ENCODE assay signal across 21 cellular contexts in genomic region chr16:88580371-88580770, GRCh38. TPM values are rescaled to one million over a fixed set of nuclear protein-coding genes. Genes with fewer than 3 reads are reported as not detected.
DNase-seq lines count a peak whose midpoint lies in the region; ATAC-seq, FAIRE-seq and TF ChIP-seq lines count a peak whose summit lies in the region.
"Had no signal": no experiment of that assay in that cellular context is flagged by ENCODE, and none has a peak within 500 bp of the region (broad histone marks: within the 10 kb centered on the region; RNA-seq: fewer than 3 reads in every experiment).

No MANE protein-coding gene starts in this region.

- H3K27me3 ChIP-seq in HepG2 (ENCODE audit: control insufficient read depth in 1 of 2, insufficient read depth in 2 of 2, low read length in 2 of 2) (no peaks in the 10 kb centered on the region), right lobe of liver (no peaks in the 10 kb centered on the region), upper lobe of right lung (no peaks in the 10 kb centered on the region), right cardiac atrium (ENCODE audit: control insufficient read depth, insufficient read depth) (no peaks in the 10 kb centered on the region)
- H3K27me3 ChIP-seq: BE2C had no signal

- in situ Hi-C loops in HepG2 (cut with HindIII; ENCODE audit: extremely low pct_ligation_motif_present, low pct_unique_long_range_greater_than_20kb): no loop called here

- intact Hi-C loops in HepG2 (cut with micrococcal nuclease; ENCODE audit: unreplicated experiment) (no loop called here), right lobe of liver (cut with DNase I) (no loop called here), upper lobe of right lung (cut with DNase I) (no loop called here), right cardiac atrium (cut with DNase I) (no loop called here)
- intact Hi-C loops in dendritic cell treated with granulocyte-macrophage colony-stimulating factor and Interleukin-4, amounts not matched to agents 40 ng/mL and 50 ng/mL, for 4 days (cut with micrococcal nuclease): loop anchor here (10.0 kb wide), 1 partner anchor 54 kb away; the partner anchor contains the start of gene IL17C

- H3K4me2 ChIP-seq in HepG2 (ENCODE audit: low read depth, low read length): no peak overlapping the region
- H3K4me2 ChIP-seq: A549 had no signal

- H3K79me2 ChIP-seq in HepG2 (ENCODE audit: insufficient read depth, low read length): peaks cover 38% of the 10 kb centered on the region

- DNase-seq in HepG2 (ENCODE audit: low spot score) (no peak), right lobe of liver (no peak), upper lobe of right lung (no peak), DMS 273 (lab: John Stamatoyannopoulos, UW; ENCODE audit: unreplicated experiment) (no peak), type B pancreatic cell (ENCODE audit: extremely low spot score, unreplicated experiment) (no peak), right cardiac atrium (no peak)
- DNase-seq: BE2C; Caco-2; CD8-positive, alpha-beta T cell; DMS53; HCEC 1CT; HFFc6 had no signal

- POLR2A ChIA-PET in HepG2 (lab: Yijun Ruan, JAX): no interaction called here

- no peak for TF ChIP-seq POLR2A in HepG2 (IDR thresholded peaks at IDR 0.05; ENCODE audit: insufficient read depth in 1 of 2, low read depth in 2 of 2, low read length in 2 of 2)
- TF ChIP-seq POLR2A in right lobe of liver (IDR thresholded peaks at IDR 0.05): no peak

- H3K4me1 ChIP-seq in HepG2 (ENCODE audit: insufficient read depth, low read length) (no peaks in the 10 kb centered on the region), right lobe of liver (no peaks in the 10 kb centered on the region), upper lobe of right lung (peaks cover 9% of the 10 kb centered on the region), right cardiac atrium (ENCODE audit: control insufficient read depth, insufficient read depth, low read length) (no peaks in the 10 kb centered on the region)
- H3K4me1 ChIP-seq: A549, BE2C, Caco-2 had no signal

- H3K4me3 Mint-ChIP-seq in activated T-helper 17 cell treated with anti-CD3 and anti-CD28 coated beads, Interleukin-2, amount 50 U/mL, for 72 hours: no peak overlapping the region
- H3K4me3 Mint-ChIP-seq in dendritic cell treated with granulocyte-macrophage colony-stimulating factor and Interleukin-4, amounts not matched to agents 40 ng/mL and 50 ng/mL, for 4 days: no peak overlapping the region
- no peak overlapping the region for H3K4me3 Mint-ChIP-seq in type B pancreatic cell
- H3K4me3 Mint-ChIP-seq: CD8-positive, alpha-beta T cell; HFFc6 had no signal

- no peaks in the 10 kb centered on the region for H3K9me3 Mint-ChIP-seq in activated T-helper 17 cell treated with anti-CD3 and anti-CD28 coated beads, Interleukin-2, amount 50 U/mL, for 72 hours
- H3K9me3 Mint-ChIP-seq in dendritic cell treated with granulocyte-macrophage colony-stimulating factor and Interleukin-4, amounts not matched to agents 40 ng/mL and 50 ng/mL, for 4 days: no peaks in the 10 kb centered on the region
- no peaks in the 10 kb centered on the region for H3K9me3 Mint-ChIP-seq in type B pancreatic cell
- H3K9me3 Mint-ChIP-seq: CD8-positive, alpha-beta T cell; HFFc6 had no signal

- H3K4me3 ChIP-seq in HepG2 (replicated peaks in 1 of 3; ENCODE audit: insufficient read depth in 1 of 3, low read depth in 2 of 3, low read length in 3 of 3) (no peak overlapping the region), right lobe of liver (no peak overlapping the region), upper lobe of right lung (no peak overlapping the region), right cardiac atrium (ENCODE audit: low read length) (no peak overlapping the region)
- H3K4me3 ChIP-seq: A549, GM12878 had no signal

- TF ChIP-seq EP300 in HepG2 (IDR thresholded peaks at IDR 0.05; ENCODE audit: low read depth in 2 of 2, low read length in 2 of 2) (no peak), HepG2 (CRISPR knock-in tag; IDR thresholded peaks at IDR 0.05; ENCODE audit: borderline replicate concordance) (no peak)

- H3K27ac ChIP-seq in HepG2 (ENCODE audit: extremely low read length, insufficient read depth, low read length): no peak overlapping the region
- H3K27ac ChIP-seq in right lobe of liver: no peak overlapping the region
- H3K27ac ChIP-seq in upper lobe of right lung: no peak overlapping the region
- no peak overlapping the region for H3K27ac ChIP-seq in right cardiac atrium (ENCODE audit: low read length)
- H3K27ac ChIP-seq: A549, C4-2B had no signal

- no peak for ATAC-seq in HepG2
- ATAC-seq in right lobe of liver: no peak
- no peak for ATAC-seq in activated T-helper 17 cell treated with anti-CD3 and anti-CD28 coated beads, Interleukin-2, amount 50 U/mL, for 72 hours (replicated peaks)
- peak; percentile 41 for ATAC-seq in upper lobe of right lung
- ATAC-seq in right cardiac atrium: no peak
- ATAC-seq: A549; CD8-positive, alpha-beta T cell; GM12878 had no signal

- H3K9ac ChIP-seq in HepG2 (ENCODE audit: insufficient read depth, low read depth, low read length): no peak overlapping the region

- no peak for TF ChIP-seq RAD21 in HepG2 (CRISPR knock-in tag; IDR thresholded peaks at IDR 0.05)

- no TSS peak for BruUV-seq in HepG2 (replicated peaks; lab: Mats Ljungman, UMichigan)

- FAIRE-seq in HepG2 (lab: Jason Lieb, UNC): no peak
- FAIRE-seq: A549, GM12878, GM18507, H1 had no signal

- no peaks in the 10 kb centered on the region for H3K27me3 Mint-ChIP-seq in activated T-helper 17 cell treated with anti-CD3 and anti-CD28 coated beads, Interleukin-2, amount 50 U/mL, for 72 hours
- no peaks in the 10 kb centered on the region for H3K27me3 Mint-ChIP-seq in dendritic cell treated with granulocyte-macrophage colony-stimulating factor and Interleukin-4, amounts not matched to agents 40 ng/mL and 50 ng/mL, for 4 days
- H3K27me3 Mint-ChIP-seq in type B pancreatic cell: no peaks in the 10 kb centered on the region

- peaks cover 8% of the 10 kb centered on the region; the same call in 1 of the 2 replicates for H4K20me1 ChIP-seq in HepG2 (ENCODE audit: insufficient read depth, low read length)

- no peak overlapping the region for H2AFZ ChIP-seq in HepG2 (ENCODE audit: low read length)

- peak overlapping the region; percentile 43 for H3K27ac Mint-ChIP-seq in activated T-helper 17 cell treated with anti-CD3 and anti-CD28 coated beads, Interleukin-2, amount 50 U/mL, for 72 hours
- H3K27ac Mint-ChIP-seq in dendritic cell treated with granulocyte-macrophage colony-stimulating factor and Interleukin-4, amounts not matched to agents 40 ng/mL and 50 ng/mL, for 4 days: peak overlapping the region; percentile 10
- H3K27ac Mint-ChIP-seq in type B pancreatic cell: no peak overlapping the region
- H3K27ac Mint-ChIP-seq: HFFc6 had no signal

- peaks cover 26% of the 10 kb centered on the region for H3K4me1 Mint-ChIP-seq in activated T-helper 17 cell treated with anti-CD3 and anti-CD28 coated beads, Interleukin-2, amount 50 U/mL, for 72 hours
- peaks cover 26% of the 10 kb centered on the region for H3K4me1 Mint-ChIP-seq in dendritic cell treated with granulocyte-macrophage colony-stimulating factor and Interleukin-4, amounts not matched to agents 40 ng/mL and 50 ng/mL, for 4 days (ENCODE audit: low read depth)
- no peaks in the 10 kb centered on the region for H3K4me1 Mint-ChIP-seq in type B pancreatic cell (ENCODE audit: unreplicated experiment)

- CTCF ChIA-PET in HepG2 (lab: Yijun Ruan, JAX; ENCODE audit: low intra/inter-chr PET ratio, low total read pairs): no interaction called here

- peaks cover 84% of the 10 kb centered on the region for H3K36me3 Mint-ChIP-seq in activated T-helper 17 cell treated with anti-CD3 and anti-CD28 coated beads, Interleukin-2, amount 50 U/mL, for 72 hours (ENCODE audit: low read depth)
- H3K36me3 Mint-ChIP-seq in dendritic cell treated with granulocyte-macrophage colony-stimulating factor and Interleukin-4, amounts not matched to agents 40 ng/mL and 50 ng/mL, for 4 days (ENCODE audit: low read depth): peaks cover 87% of the 10 kb centered on the region
- H3K36me3 Mint-ChIP-seq in type B pancreatic cell: peaks cover 3% of the 10 kb centered on the region

- no peaks in the 10 kb centered on the region for H3K9me3 ChIP-seq in HepG2 (ENCODE audit: low read length)
- H3K9me3 ChIP-seq in right lobe of liver: no peaks in the 10 kb centered on the region
- H3K9me3 ChIP-seq in upper lobe of right lung: no peaks in the 10 kb centered on the region
- H3K9me3 ChIP-seq in right cardiac atrium (ENCODE audit: control insufficient read depth, low read length): no peaks in the 10 kb centered on the region
- H3K9me3 ChIP-seq: A549, BE2C, Caco-2 had no signal

- TF ChIP-seq CTCF in HepG2 (CRISPR knock-in tag; IDR thresholded peaks at IDR 0.05) (no peak), right lobe of liver (IDR thresholded peaks at IDR 0.05) (no peak), upper lobe of right lung (IDR thresholded peaks at IDR 0.05) (no peak), type B pancreatic cell (conservative IDR thresholded peaks at IDR 0.05) (no peak)

- peaks cover 57 to 80% of the 10 kb centered on the region in 2 experiments for H3K36me3 ChIP-seq in HepG2 (replicated peaks in 1 of 2; ENCODE audit: control insufficient read depth in 1 of 2, insufficient read depth in 2 of 2, low read length in 2 of 2)
- peaks cover 0 to 28% (median 12%) of the 10 kb centered on the region in 4 donors for H3K36me3 ChIP-seq in right lobe of liver
- H3K36me3 ChIP-seq in upper lobe of right lung: peaks cover 58% of the 10 kb centered on the region

- WGBS in HepG2 (ENCODE audit: low lambda C conversion rate): 97% methylated on average over 16 of the region's 16 CpGs
- WGBS in right lobe of liver (ENCODE audit: insufficient coverage, low coverage, low lambda C conversion rate, missing lambda C conversion rate): no CpG with 5 or more reads among the region's 16 CpGs
- WGBS in right cardiac atrium: 88% methylated on average over 16 of the region's 16 CpGs

RNA-seq across cellular contexts. Expression of gene ZC3H18, which starts 10.2 kb away (rescaled TPM):
- total RNA-seq in HepG2 (2016; rRNA removed; fragmentation: Illumina TruSeq; extraction: Trizol) (19.7 and 27.4 TPM in 2 replicates), right lobe of liver (10 to 100 TPM in 5 of 6 experiments, 1 to 10 TPM in 1; 8.7 to 22.8 (median 16.4) TPM), upper lobe of right lung (44.5 TPM), type B pancreatic cell (ENCODE audit: low replicate concordance) (56.5 and 70.2 TPM in 2 replicates), right cardiac atrium (10 to 100 TPM; 17.5 to 25.1 (median 21.2) TPM)
- total RNA-seq in HepG2 (2016; cell fraction: cytosol; rRNA removed; fragmentation: Illumina TruSeq; extraction: Trizol; ENCODE audit: low read depth): 19.4 and 24.7 TPM in 2 replicates
- total RNA-seq in HepG2 (2016; cell fraction: insoluble cytoplasmic fraction; rRNA removed; fragmentation: Illumina TruSeq; extraction: Trizol): 14.3 and 27.1 TPM in 2 replicates
- 13.2 and 13.7 TPM in 2 replicates for total RNA-seq in HepG2 (2016; cell fraction: membrane; rRNA removed; fragmentation: Illumina TruSeq; extraction: Trizol)
- total RNA-seq in HepG2 (2016; cell fraction: nucleus; rRNA removed; fragmentation: Illumina TruSeq; extraction: Trizol): 23.0 and 25.0 TPM in 2 replicates
- polyA plus RNA-seq in HepG2 (2011; rRNA removed) (11.2 and 12.7 TPM in 2 replicates), right cardiac atrium (19.6 TPM)
- polyA plus RNA-seq in HepG2 (2011; cell fraction: cytosol; rRNA removed): 5.1 and 6.6 TPM in 2 replicates
- polyA plus RNA-seq in HepG2 (2011; cell fraction: nucleus; rRNA removed): 52.8 and 62.1 TPM in 2 replicates
- polyA plus RNA-seq in HepG2 (2012): 25.6 and 26.4 TPM in 2 replicates
- 2.5 and 2.8 TPM in 2 replicates for polyA plus RNA-seq in HepG2 (2016; cell fraction: cytosol; fragmentation: Illumina TruSeq; extraction: Trizol; ENCODE audit: low read depth)
- 25.5 and 39.1 TPM in 2 replicates for polyA plus RNA-seq in HepG2 (2016; cell fraction: insoluble cytoplasmic fraction; fragmentation: Illumina TruSeq; extraction: Trizol; ENCODE audit: low read depth)
- 6.0 and 7.1 TPM in 2 replicates for polyA plus RNA-seq in HepG2 (2016; cell fraction: membrane; fragmentation: Illumina TruSeq; extraction: Trizol; ENCODE audit: low read depth)
- 81.5 and 103 TPM in 2 replicates for polyA plus RNA-seq in HepG2 (2016; cell fraction: nucleus; fragmentation: Illumina TruSeq; extraction: Trizol; ENCODE audit: insufficient read depth, low read depth)
- 8.7 and 11.6 TPM in 2 replicates for polyA minus RNA-seq in HepG2 (2011; rRNA and poly(A)+ RNA removed; ENCODE audit: low replicate concordance)
- polyA minus RNA-seq in HepG2 (2011; cell fraction: cytosol; rRNA and poly(A)+ RNA removed): 9.7 and 11.0 TPM in 2 replicates
- 21.3 and 25.5 TPM in 2 replicates for polyA minus RNA-seq in HepG2 (2011; cell fraction: nucleus; rRNA and poly(A)+ RNA removed)
- total RNA-seq in activated T-helper 17 cell treated with anti-CD3 and anti-CD28 coated beads, Interleukin-2, amount 50 U/mL, for 72 hours: 100 to 1,000 TPM; 103 TPM

RNA-seq across cellular contexts. Expression of gene IL17C, which starts 58.0 kb away (rescaled TPM):
- total RNA-seq in HepG2 (2016; rRNA removed; fragmentation: Illumina TruSeq; extraction: Trizol) (not detected in 2 replicates), right lobe of liver (not detected), upper lobe of right lung (not detected), type B pancreatic cell (ENCODE audit: low replicate concordance) (0.39 TPM in 1 of 2 replicates, not detected in the other), right cardiac atrium (not detected)
- not detected in 2 replicates for total RNA-seq in HepG2 (2016; cell fraction: cytosol; rRNA removed; fragmentation: Illumina TruSeq; extraction: Trizol; ENCODE audit: low read depth)
- total RNA-seq in HepG2 (2016; cell fraction: insoluble cytoplasmic fraction; rRNA removed; fragmentation: Illumina TruSeq; extraction: Trizol): not detected in 2 replicates
- not detected in 2 replicates for total RNA-seq in HepG2 (2016; cell fraction: membrane; rRNA removed; fragmentation: Illumina TruSeq; extraction: Trizol)
- not detected in 2 replicates for total RNA-seq in HepG2 (2016; cell fraction: nucleus; rRNA removed; fragmentation: Illumina TruSeq; extraction: Trizol)
- polyA plus RNA-seq in HepG2 (2011; rRNA removed) (not detected in 2 replicates), right cardiac atrium (not detected)
- not detected in 2 replicates for polyA plus RNA-seq in HepG2 (2011; cell fraction: cytosol; rRNA removed)
- not detected in 2 replicates for polyA plus RNA-seq in HepG2 (2011; cell fraction: nucleus; rRNA removed)
- not detected in 2 replicates for polyA plus RNA-seq in HepG2 (2012)
- polyA plus RNA-seq in HepG2 (2016; cell fraction: cytosol; fragmentation: Illumina TruSeq; extraction: Trizol; ENCODE audit: low read depth): not detected in 2 replicates
- polyA plus RNA-seq in HepG2 (2016; cell fraction: insoluble cytoplasmic fraction; fragmentation: Illumina TruSeq; extraction: Trizol; ENCODE audit: low read depth): not detected in 2 replicates
- not detected in 2 replicates for polyA plus RNA-seq in HepG2 (2016; cell fraction: membrane; fragmentation: Illumina TruSeq; extraction: Trizol; ENCODE audit: low read depth)
- polyA plus RNA-seq in HepG2 (2016; cell fraction: nucleus; fragmentation: Illumina TruSeq; extraction: Trizol; ENCODE audit: insufficient read depth, low read depth): not detected in 2 replicates
- polyA minus RNA-seq in HepG2 (2011; rRNA and poly(A)+ RNA removed; ENCODE audit: low replicate concordance): not detected in 2 replicates
- not detected in 2 replicates for polyA minus RNA-seq in HepG2 (2011; cell fraction: cytosol; rRNA and poly(A)+ RNA removed)
- not detected in 2 replicates for polyA minus RNA-seq in HepG2 (2011; cell fraction: nucleus; rRNA and poly(A)+ RNA removed)
- total RNA-seq in activated T-helper 17 cell treated with anti-CD3 and anti-CD28 coated beads, Interleukin-2, amount 50 U/mL, for 72 hours: under 1 TPM; 0.42 to 0.56 TPM
- total RNA-seq: Caco-2, GM12878, HFFc6, HT1080 had no signal
- polyA plus RNA-seq: A549, AG04450, GM12878 had no signal
